Comparison of ENCODE assay signal across 11 cellular contexts in genomic region chr10:7337431-7338171, GRCh38.
A peak's percentile ranks its signal among the peaks of the same experiment; 100 is the strongest.
DNase-seq lines count a peak whose midpoint lies in the region; ATAC-seq, FAIRE-seq and TF ChIP-seq lines count a peak whose summit lies in the region.
"Had no signal": no experiment of that assay in that cellular context is flagged by ENCODE, and none has a peak within 500 bp of the region (broad histone marks: within the 10 kb centered on the region; RNA-seq: fewer than 3 reads in every experiment).

No MANE protein-coding gene starts in this region.

- DNase-seq in activated CD4-positive, alpha-beta T cell treated with anti-CD3 and anti-CD28 coated beads for 36 hours, result peak; percentile 31
- no peak for DNase-seq in activated CD4-positive, alpha-beta T cell treated with anti-CD3 and anti-CD28 coated beads, Interleukin-2, amount 50 U/mL, for 1 hour
- DNase-seq in M059J (ENCODE audit: low read depth) (peak; percentile 28), natural killer cell (no peak), RCC 7860 (ENCODE audit: low spot score) (no peak), H7 (no peak)
- DNase-seq in NK-92 treated with Interleukin-12 subunit alpha and Interleukin-12 subunit beta, amount 100 ng/mL, for 24 hours (lab: John Stamatoyannopoulos, UW), result no peak
- DNase-seq: Right ventricle myocardium superior had no signal

- no peaks in the 10 kb centered on the region for H3K36me3 ChIP-seq in H7 (replicated peaks; ENCODE audit: control insufficient read depth, insufficient read depth, low read length)

- H3K4me3 Mint-ChIP-seq in activated CD4-positive, alpha-beta T cell treated with anti-CD3 and anti-CD28 coated beads for 36 hours, result no peak overlapping the region
- H3K4me3 Mint-ChIP-seq in natural killer cell, result peak overlapping the region; percentile 11

- no peaks in the 10 kb centered on the region for H3K9me3 Mint-ChIP-seq in activated CD4-positive, alpha-beta T cell treated with anti-CD3 and anti-CD28 coated beads for 36 hours (ENCODE audit: low read depth)
- H3K9me3 Mint-ChIP-seq in natural killer cell, result no peaks in the 10 kb centered on the region

- peaks cover 43% of the 10 kb centered on the region for H3K36me3 Mint-ChIP-seq in activated CD4-positive, alpha-beta T cell treated with anti-CD3 and anti-CD28 coated beads for 36 hours (ENCODE audit: low read depth)
- no peaks in the 10 kb centered on the region for H3K36me3 Mint-ChIP-seq in natural killer cell

- intact Hi-C loops in activated CD4-positive, alpha-beta T cell treated with anti-CD3 and anti-CD28 coated beads for 36 hours (cut with DNase I, micrococcal nuclease), result no loop called here
- intact Hi-C loops in natural killer cell (cut with micrococcal nuclease), result no loop called here

- no peak overlapping the region for H3K4me3 ChIP-seq in H7 (ENCODE audit: insufficient read depth, low read depth, low read length)
- H3K4me3 ChIP-seq: smooth muscle cell had no signal

- CTCF ChIA-PET in activated CD4-positive, alpha-beta T cell treated with anti-CD3 and anti-CD28 coated beads for 36 hours (lab: Charles Lee), result no interaction called here

- peaks cover 65% of the 10 kb centered on the region for H3K4me1 Mint-ChIP-seq in activated CD4-positive, alpha-beta T cell treated with anti-CD3 and anti-CD28 coated beads for 36 hours
- peaks cover 83 to 88% of the 10 kb centered on the region in 2 donors for H3K4me1 Mint-ChIP-seq in natural killer cell

- H3K27me3 ChIP-seq in H7 (ENCODE audit: control insufficient read depth, insufficient read depth, low read length), result no peaks in the 10 kb centered on the region

- no peak for FAIRE-seq in RCC 7860 (lab: Jason Lieb, UNC)
- FAIRE-seq: A204.1 had no signal

- TF ChIP-seq CTCF in natural killer cell (IDR thresholded peaks at IDR 0.05), result no peak

- H3K27ac Mint-ChIP-seq in activated CD4-positive, alpha-beta T cell treated with anti-CD3 and anti-CD28 coated beads for 36 hours, result peak overlapping the region; percentile 85
- peak overlapping the region; percentile 32 to 77 for H3K27ac Mint-ChIP-seq in natural killer cell

- POLR2A ChIA-PET in activated CD4-positive, alpha-beta T cell treated with anti-CD3 and anti-CD28 coated beads for 36 hours (lab: Charles Lee), result interaction anchor here (0.6 kb wide), 1 partner anchor 1893 kb away, joined by 3 read pairs; no protein-coding TSS in a partner anchor

- H3K27me3 Mint-ChIP-seq in activated CD4-positive, alpha-beta T cell treated with anti-CD3 and anti-CD28 coated beads for 36 hours, result no peaks in the 10 kb centered on the region
- no peaks in the 10 kb centered on the region for H3K27me3 Mint-ChIP-seq in natural killer cell (ENCODE audit: low read depth in 2 of 2)

- peak; percentile 65 for ATAC-seq in activated CD4-positive, alpha-beta T cell treated with anti-CD3 and anti-CD28 coated beads for 36 hours
- ATAC-seq in GM21737 (IDR thresholded peaks at IDR 0.05; ENCODE audit: unreplicated experiment) (peak; percentile 59), natural killer cell (peak in 2 of 3 donors; percentile 65 to 72)

Comparison
In these comparisons a context has a peak if more than half of its experiments do, and no peak if none do; other contexts are left out.
1. DNase-seq: peak in activated CD4-positive, alpha-beta T cell treated with anti-CD3 and anti-CD28 coated beads for 36 hours (single experiment) and M059J (single experiment); none in activated CD4-positive, alpha-beta T cell treated with anti-CD3 and anti-CD28 coated beads, Interleukin-2, amount 50 U/mL, for 1 hour (single experiment), natural killer cell (single experiment), NK-92 treated with Interleukin-12 subunit alpha and Interleukin-12 subunit beta, amount 100 ng/mL, for 24 hours (single experiment), RCC 7860 (single experiment) and H7 (single experiment).
2. Peak in every context shown above with its lines, with median percentiles within 50 percentile points of each other: ATAC-seq.